1 cellular context compared by ENCODE assay signal in the genomic region with DNA sequence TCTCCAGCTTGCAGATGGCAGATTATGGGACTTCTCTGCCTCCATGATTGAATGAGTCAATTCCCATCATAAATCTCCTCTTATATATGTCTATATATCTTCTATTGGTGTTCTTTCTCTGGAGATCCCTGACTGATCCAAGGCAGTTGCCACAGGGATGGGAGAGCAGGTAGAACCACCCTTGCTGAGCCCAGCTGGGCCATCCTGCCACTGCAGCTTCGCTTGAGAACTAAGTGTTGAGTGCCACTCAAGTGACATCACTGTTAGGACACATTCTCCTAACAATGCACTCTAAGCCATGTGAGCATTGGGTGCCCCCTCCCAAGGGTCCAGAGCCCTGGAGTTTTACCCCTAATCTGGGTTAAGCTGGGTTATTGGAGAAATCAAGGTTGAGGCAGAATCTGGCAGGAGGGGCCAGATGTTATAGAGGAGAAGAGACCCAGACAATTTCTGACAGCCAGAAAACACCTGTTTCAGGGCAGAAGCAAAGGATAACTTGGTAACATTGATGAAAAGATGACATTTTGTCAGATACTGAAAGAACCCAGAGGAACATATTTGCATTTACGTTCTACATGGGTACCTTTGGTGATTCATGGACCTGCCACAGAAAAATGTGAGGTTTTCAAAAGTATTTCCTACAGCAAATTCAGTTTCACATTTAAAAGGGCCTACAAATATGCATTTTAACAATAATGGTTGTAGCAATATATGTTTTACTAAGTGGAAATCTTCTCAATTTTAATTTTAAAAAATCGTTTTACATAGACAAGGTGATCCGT.
TF ChIP-seq lines count a peak whose summit lies in the region.

No MANE protein-coding gene starts in this region.

TF ChIP-seq in GM12878, 131 proteins besides CTCF, POLR2A, EP300 and RAD21 (continued from another document):
- TF ChIP-seq, protein P1, sequence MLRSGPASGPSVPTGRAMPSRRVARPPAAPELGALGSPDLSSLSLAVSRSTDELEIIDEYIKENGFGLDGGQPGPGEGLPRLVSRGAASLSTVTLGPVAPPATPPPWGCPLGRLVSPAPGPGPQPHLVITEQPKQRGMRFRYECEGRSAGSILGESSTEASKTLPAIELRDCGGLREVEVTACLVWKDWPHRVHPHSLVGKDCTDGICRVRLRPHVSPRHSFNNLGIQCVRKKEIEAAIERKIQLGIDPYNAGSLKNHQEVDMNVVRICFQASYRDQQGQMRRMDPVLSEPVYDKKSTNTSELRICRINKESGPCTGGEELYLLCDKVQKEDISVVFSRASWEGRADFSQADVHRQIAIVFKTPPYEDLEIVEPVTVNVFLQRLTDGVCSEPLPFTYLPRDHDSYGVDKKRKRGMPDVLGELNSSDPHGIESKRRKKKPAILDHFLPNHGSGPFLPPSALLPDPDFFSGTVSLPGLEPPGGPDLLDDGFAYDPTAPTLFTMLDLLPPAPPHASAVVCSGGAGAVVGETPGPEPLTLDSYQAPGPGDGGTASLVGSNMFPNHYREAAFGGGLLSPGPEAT (IDR thresholded peaks at IDR 0.05; ENCODE audit: low read depth), result no peak
- TF ChIP-seq RUNX3 (IDR thresholded peaks at IDR 0.05; ENCODE audit: low read length) (peak; percentile 76), BCL11A (IDR thresholded peaks at IDR 0.05; ENCODE audit: low read depth, low read length) (peak; percentile 40; the same call in 1 of the 2 replicates), CREM (IDR thresholded peaks at IDR 0.05; ENCODE audit: low read depth) (peak; percentile 56; the same call in 1 of the 2 replicates), JUNB (IDR thresholded peaks at IDR 0.05) (peak; percentile 64; the same call in 1 of the 2 replicates), MEF2A (IDR thresholded peaks at IDR 0.05; ENCODE audit: insufficient read depth, low read depth, low read length) (0 out of 2 replicates have a peak, but pooled peaks have one; percentile 55), POLR2AphosphoS5 (IDR thresholded peaks at IDR 0.05; ENCODE audit: low read length) (no peak), TCF3 (IDR thresholded peaks at IDR 0.05; ENCODE audit: borderline replicate concordance, insufficient read depth, low read depth, low read length) (peak; percentile 38; the same call in 1 of the 2 replicates), PAX5 (IDR thresholded peaks at IDR 0.05; ENCODE audit: borderline replicate concordance, low read depth, low read length) (peak; percentile 68; the same call in 1 of the 2 replicates), RAD51 (IDR thresholded peaks at IDR 0.05) (no peak), RB1 (IDR thresholded peaks at IDR 0.05; ENCODE audit: borderline replicate concordance) (no peak), NFIC (IDR thresholded peaks at IDR 0.05; ENCODE audit: low read depth, low read length) (peak; percentile 81), SMC3 (IDR thresholded peaks at IDR 0.05; ENCODE audit: borderline replicate concordance, low read length) (no peak), POU2F2 (IDR thresholded peaks at IDR 0.05; ENCODE audit: borderline replicate concordance, low read depth, low read length) (peak; percentile 90), CBX5 (IDR thresholded peaks at IDR 0.05; ENCODE audit: low read depth) (no peak), NFYA (IDR thresholded peaks at IDR 0.05; ENCODE audit: borderline replicate concordance, low read depth, low read length) (no peak)
- TF ChIP-seq, protein P2, sequence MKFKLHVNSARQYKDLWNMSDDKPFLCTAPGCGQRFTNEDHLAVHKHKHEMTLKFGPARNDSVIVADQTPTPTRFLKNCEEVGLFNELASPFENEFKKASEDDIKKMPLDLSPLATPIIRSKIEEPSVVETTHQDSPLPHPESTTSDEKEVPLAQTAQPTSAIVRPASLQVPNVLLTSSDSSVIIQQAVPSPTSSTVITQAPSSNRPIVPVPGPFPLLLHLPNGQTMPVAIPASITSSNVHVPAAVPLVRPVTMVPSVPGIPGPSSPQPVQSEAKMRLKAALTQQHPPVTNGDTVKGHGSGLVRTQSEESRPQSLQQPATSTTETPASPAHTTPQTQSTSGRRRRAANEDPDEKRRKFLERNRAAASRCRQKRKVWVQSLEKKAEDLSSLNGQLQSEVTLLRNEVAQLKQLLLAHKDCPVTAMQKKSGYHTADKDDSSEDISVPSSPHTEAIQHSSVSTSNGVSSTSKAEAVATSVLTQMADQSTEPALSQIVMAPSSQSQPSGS (IDR thresholded peaks at IDR 0.05; ENCODE audit: low read length), result peak; percentile 44; the same call in 1 of the 2 replicates
- TF ChIP-seq, protein P3, sequence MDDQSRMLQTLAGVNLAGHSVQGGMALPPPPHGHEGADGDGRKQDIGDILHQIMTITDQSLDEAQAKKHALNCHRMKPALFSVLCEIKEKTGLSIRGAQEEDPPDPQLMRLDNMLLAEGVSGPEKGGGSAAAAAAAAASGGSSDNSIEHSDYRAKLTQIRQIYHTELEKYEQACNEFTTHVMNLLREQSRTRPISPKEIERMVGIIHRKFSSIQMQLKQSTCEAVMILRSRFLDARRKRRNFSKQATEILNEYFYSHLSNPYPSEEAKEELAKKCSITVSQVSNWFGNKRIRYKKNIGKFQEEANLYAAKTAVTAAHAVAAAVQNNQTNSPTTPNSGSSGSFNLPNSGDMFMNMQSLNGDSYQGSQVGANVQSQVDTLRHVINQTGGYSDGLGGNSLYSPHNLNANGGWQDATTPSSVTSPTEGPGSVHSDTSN (IDR thresholded peaks at IDR 0.05; ENCODE audit: insufficient replicate concordance, low read depth, low read length), result peak; percentile 31
- TF ChIP-seq, protein P4, sequence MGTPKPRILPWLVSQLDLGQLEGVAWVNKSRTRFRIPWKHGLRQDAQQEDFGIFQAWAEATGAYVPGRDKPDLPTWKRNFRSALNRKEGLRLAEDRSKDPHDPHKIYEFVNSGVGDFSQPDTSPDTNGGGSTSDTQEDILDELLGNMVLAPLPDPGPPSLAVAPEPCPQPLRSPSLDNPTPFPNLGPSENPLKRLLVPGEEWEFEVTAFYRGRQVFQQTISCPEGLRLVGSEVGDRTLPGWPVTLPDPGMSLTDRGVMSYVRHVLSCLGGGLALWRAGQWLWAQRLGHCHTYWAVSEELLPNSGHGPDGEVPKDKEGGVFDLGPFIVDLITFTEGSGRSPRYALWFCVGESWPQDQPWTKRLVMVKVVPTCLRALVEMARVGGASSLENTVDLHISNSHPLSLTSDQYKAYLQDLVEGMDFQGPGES (IDR thresholded peaks at IDR 0.05), result no peak
- TF ChIP-seq, protein P5, sequence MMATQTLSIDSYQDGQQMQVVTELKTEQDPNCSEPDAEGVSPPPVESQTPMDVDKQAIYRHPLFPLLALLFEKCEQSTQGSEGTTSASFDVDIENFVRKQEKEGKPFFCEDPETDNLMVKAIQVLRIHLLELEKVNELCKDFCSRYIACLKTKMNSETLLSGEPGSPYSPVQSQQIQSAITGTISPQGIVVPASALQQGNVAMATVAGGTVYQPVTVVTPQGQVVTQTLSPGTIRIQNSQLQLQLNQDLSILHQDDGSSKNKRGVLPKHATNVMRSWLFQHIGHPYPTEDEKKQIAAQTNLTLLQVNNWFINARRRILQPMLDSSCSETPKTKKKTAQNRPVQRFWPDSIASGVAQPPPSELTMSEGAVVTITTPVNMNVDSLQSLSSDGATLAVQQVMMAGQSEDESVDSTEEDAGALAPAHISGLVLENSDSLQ (IDR thresholded peaks at IDR 0.05), result peak; percentile 60
TF ChIP-seq in GM12878: peak in this region for 14.
